In the genomic region with DNA sequence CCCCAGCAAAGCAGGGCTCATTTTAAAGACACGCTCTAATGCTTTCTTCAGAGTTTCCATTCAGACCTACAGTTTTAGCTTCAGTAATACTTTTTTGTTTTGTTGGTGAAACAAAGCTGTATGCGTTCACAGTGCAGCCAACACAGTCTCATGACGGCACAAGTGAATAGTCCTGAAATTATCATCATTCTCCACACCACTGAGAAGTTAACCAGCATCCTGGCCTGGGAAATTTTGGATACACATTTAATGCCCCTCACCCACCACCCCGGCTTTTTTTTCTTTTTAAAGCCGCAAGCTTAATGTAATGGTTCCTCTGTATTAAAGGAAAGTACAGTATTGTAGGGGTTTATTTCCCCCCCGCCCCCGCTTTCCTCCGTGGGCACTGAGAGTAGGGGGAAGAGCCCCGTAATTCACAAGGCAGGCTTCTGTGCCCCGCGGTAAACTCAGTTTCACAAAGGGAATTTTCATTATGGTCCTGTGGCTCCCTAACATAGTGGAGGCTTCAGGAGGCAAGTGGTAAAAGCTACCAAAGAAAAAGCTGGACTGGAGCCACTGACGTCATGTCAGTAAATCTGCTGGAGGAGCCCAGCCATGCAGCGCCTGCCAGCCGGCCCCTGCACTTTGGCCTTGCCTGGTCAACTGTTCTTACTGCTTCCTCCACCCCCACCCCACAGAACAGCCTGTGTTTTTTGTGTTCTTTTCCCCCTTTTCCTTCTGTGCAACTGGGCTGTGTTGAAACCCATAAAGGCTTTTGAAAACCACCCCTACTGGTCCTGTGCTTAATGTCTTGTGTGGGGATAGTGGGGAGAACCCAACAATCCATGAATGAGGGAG, we compare ENCODE assay signal across 7 cellular contexts. TPM values are rescaled to one million over a fixed set of nuclear protein-coding genes. Genes with fewer than 3 reads are reported as not detected.
DNase-seq lines count a peak whose midpoint lies in the region; ATAC-seq and TF ChIP-seq lines count a peak whose summit lies in the region.

No MANE protein-coding gene starts in this region.

- H3K36me3 Mint-ChIP-seq in CD8-positive, alpha-beta T cell = no peaks in the 10 kb centered on the region

- DNase-seq in LNCaP clone FGC (ENCODE audit: low read depth) (peak; percentile 83), right cardiac atrium (peak; percentile 92 to 96 (median 94)), retina (peak; percentile 62)
- DNase-seq in CD8-positive, alpha-beta T cell = no peak
- no peak for DNase-seq in effector CD4-positive, alpha-beta T cell

- H3K36me3 ChIP-seq in CD8-positive, alpha-beta T cell (ENCODE audit: insufficient read depth, low read length) = no peaks in the 10 kb centered on the region

- WGBS in right cardiac atrium = 26% methylated on average over 14 of the region's 14 CpGs

- H3K4me1 Mint-ChIP-seq in CD8-positive, alpha-beta T cell (ENCODE audit: low read depth) = peaks cover 7% of the 10 kb centered on the region

- peak overlapping the region; percentile 11 for H3K27ac ChIP-seq in angular gyrus (ENCODE audit: low read depth, low read length)
- H3K27ac ChIP-seq in right cardiac atrium (ENCODE audit: low read length) = peak overlapping the region; percentile 99
- H3K27ac ChIP-seq in CD8-positive, alpha-beta T cell (ENCODE audit: low read depth, low read length) = no peak overlapping the region

- H3K4me1 ChIP-seq in right cardiac atrium (ENCODE audit: control insufficient read depth, insufficient read depth, low read length) = peaks cover 39% of the 10 kb centered on the region
- H3K4me1 ChIP-seq in CD8-positive, alpha-beta T cell (ENCODE audit: insufficient read depth, low read length) = no peaks in the 10 kb centered on the region

- no peaks in the 10 kb centered on the region for H3K27me3 ChIP-seq in right cardiac atrium (ENCODE audit: control insufficient read depth, insufficient read depth)
- peaks cover 5% of the 10 kb centered on the region for H3K27me3 ChIP-seq in CD8-positive, alpha-beta T cell (ENCODE audit: insufficient read depth, low read length)

- no peak overlapping the region for H3K27ac Mint-ChIP-seq in CD8-positive, alpha-beta T cell

- POLR2A ChIA-PET in CD8-positive, alpha-beta T cell (lab: Charles Lee) = no interaction called here

- CTCF ChIA-PET in CD8-positive, alpha-beta T cell (lab: Charles Lee) = interaction anchor here (1.6 kb wide), 1 partner anchor 17 kb away, joined by 3 read pairs; no protein-coding TSS in a partner anchor

- H3K4me3 ChIP-seq in LNCaP clone FGC (ENCODE audit: low read depth, low read length) (no peak overlapping the region), right cardiac atrium (ENCODE audit: low read length) (peak overlapping the region; percentile 0)
- H3K4me3 ChIP-seq in CD8-positive, alpha-beta T cell (ENCODE audit: low read depth, low read length) = no peak overlapping the region

- intact Hi-C loops in right cardiac atrium (cut with DNase I) = loop anchor here in 1 of 4 donors (10.0 kb wide), 1 partner anchor 122 kb away; no protein-coding TSS in a partner anchor
- intact Hi-C loops in CD8-positive, alpha-beta T cell (cut with DNase I, micrococcal nuclease) = no loop called here

- H3K9me3 ChIP-seq in right cardiac atrium (ENCODE audit: control insufficient read depth, low read length) = no peaks in the 10 kb centered on the region
- no peaks in the 10 kb centered on the region for H3K9me3 ChIP-seq in CD8-positive, alpha-beta T cell (ENCODE audit: low read length)

- ATAC-seq in right cardiac atrium (peak; percentile 94), HG02642 (IDR thresholded peaks at IDR 0.05; ENCODE audit: poor library complexity, unreplicated experiment) (no peak)
- ATAC-seq in CD8-positive, alpha-beta T cell = no peak

- peaks cover 68% of the 10 kb centered on the region for H3K27me3 Mint-ChIP-seq in CD8-positive, alpha-beta T cell (ENCODE audit: low read depth)

- H3K9me3 Mint-ChIP-seq in CD8-positive, alpha-beta T cell = no peaks in the 10 kb centered on the region

- no peak overlapping the region for H3K4me3 Mint-ChIP-seq in CD8-positive, alpha-beta T cell

- TF ChIP-seq CTCF in LNCaP clone FGC (IDR thresholded peaks at IDR 0.05; ENCODE audit: control insufficient read depth, extremely low read depth, insufficient read depth) = no peak
- no peak for TF ChIP-seq CTCF in CD8-positive, alpha-beta T cell (IDR thresholded peaks at IDR 0.05)

RNA-seq across cellular contexts. Expression of a gene that starts 18.2 kb away (rescaled TPM):
- 100 to 1,000 TPM in 2 of 4 donors, 10 to 100 TPM in 2; 81.3 to 105 (median 98.4) TPM for total RNA-seq in right cardiac atrium
- 19.7 TPM for polyA plus RNA-seq in right cardiac atrium
- total RNA-seq in CD8-positive, alpha-beta T cell = not detected

Comparison
In these comparisons a context has a peak if more than half of its experiments do, and no peak if none do; other contexts are left out.
1. DNase-seq: peak in LNCaP clone FGC (single experiment), right cardiac atrium (3 of 3) and retina (single experiment); none in CD8-positive, alpha-beta T cell (0 of 7) and effector CD4-positive, alpha-beta T cell (single experiment).
2. ATAC-seq: peak in right cardiac atrium (2 of 2); none in CD8-positive, alpha-beta T cell (single experiment) and HG02642 (single experiment).
3. RNA of a gene that starts 18.2 kb away (total RNA-seq): 81.3 to 105 TPM in right cardiac atrium; not detected in CD8-positive, alpha-beta T cell; every median in the first group is over 10 times any median in the second.